Comparison of ENCODE assay signal across 35 cellular contexts in genomic region chr2:194382221-194382620, GRCh38.
"Had no signal": no experiment of that assay in that cellular context is flagged by ENCODE, and none has a peak within 500 bp of the region (broad histone marks: within the 10 kb centered on the region; RNA-seq: fewer than 3 reads in every experiment).

No MANE protein-coding gene starts in this region.

- H3K27me3 ChIP-seq: MG63 had no signal

- H3K4me3 ChIP-seq: MG63 had no signal

- H3K36me3 ChIP-seq: MG63 had no signal

- DNase-seq: Karpas-422, Kasumi-1, MG63, MM.1S, MV-4-11, NCI-H1048, NCI-H1092, NCI-H1092 treated with DMSO at 0.1 percent for 48 hours, NCI-H1105, NCI-H1105 treated with DMSO at 0.1 percent for 48 hours, NCI-H1417, NCI-H1417 treated with DMSO at 0.1 percent for 48 hours, NCI-H1436, NCI-H1436 treated with DMSO at 0.1 percent for 48 hours, NCI-H146, NCI-H1694, NCI-H1694 treated with DMSO at 0.1 percent for 48 hours, NCI-H187, NCI-H187 treated with DMSO at 0.1 percent for 48 hours, NCI-H1930, NCI-H2029, NCI-H2029 treated with DMSO at 0.1 percent for 48 hours, NCI-H2081, NCI-H2081 treated with DMSO at 0.1 percent for 48 hours, NCI-H2107, NCI-H2171, NCI-H2171 treated with DMSO at 0.1 percent for 48 hours, NCI-H2227 treated with DMSO at 0.1 percent for 48 hours, NCI-H226, NCI-H345, NCI-H446, NCI-H446 treated with DMSO at 0.1 percent for 48 hours, NCI-H510A, NCI-H510A treated with DMSO at 0.1 percent for 48 hours, NCI-H524 had no signal
